1 cellular context compared by ENCODE assay signal in the genomic region with DNA sequence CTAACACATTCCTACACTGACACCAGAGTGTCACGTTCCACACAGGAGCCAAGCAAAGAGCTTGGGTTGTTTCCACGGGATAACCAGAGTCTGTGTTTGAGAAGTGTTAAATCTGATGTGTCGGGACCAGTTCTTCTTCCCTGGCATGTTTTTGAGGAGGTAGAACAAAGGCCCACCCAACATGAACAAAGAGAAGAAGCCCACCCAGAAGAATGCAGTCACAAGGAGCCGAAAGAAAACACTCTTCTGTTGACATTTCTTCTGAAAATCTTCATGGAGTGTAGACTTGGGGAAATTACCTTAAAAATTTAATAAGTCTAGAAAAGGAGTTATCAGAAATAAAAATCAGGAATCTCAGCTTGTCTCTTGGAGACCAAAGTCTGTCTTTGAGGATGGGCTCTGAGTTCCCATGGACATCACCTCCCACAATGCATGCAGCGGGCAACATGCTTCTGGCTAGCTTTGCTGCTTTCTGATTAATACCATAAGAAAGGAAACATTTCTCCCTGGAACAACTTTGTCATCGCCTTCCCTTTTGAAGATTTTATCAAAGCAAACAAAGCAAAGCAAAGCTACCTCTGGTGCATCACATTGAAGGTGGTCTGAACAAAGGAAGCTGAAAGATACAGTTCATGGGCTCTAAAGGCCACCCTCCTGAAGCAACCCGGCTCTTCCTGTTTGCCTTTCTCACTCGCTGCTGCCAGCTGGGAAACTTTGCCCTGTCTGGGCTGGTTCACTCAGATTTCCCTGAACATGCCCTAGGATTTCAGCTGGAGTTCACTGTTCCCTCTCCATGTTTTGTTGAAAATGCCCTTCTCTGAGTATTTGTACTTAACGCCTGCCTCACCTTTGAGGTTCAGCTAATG.
TF ChIP-seq lines count a peak whose summit lies in the region.

No MANE protein-coding gene starts in this region.

TF ChIP-seq in GM23338, 12 proteins besides CTCF, POLR2A, EP300 and RAD21 (continued from another document):
- TF ChIP-seq, protein P1, sequence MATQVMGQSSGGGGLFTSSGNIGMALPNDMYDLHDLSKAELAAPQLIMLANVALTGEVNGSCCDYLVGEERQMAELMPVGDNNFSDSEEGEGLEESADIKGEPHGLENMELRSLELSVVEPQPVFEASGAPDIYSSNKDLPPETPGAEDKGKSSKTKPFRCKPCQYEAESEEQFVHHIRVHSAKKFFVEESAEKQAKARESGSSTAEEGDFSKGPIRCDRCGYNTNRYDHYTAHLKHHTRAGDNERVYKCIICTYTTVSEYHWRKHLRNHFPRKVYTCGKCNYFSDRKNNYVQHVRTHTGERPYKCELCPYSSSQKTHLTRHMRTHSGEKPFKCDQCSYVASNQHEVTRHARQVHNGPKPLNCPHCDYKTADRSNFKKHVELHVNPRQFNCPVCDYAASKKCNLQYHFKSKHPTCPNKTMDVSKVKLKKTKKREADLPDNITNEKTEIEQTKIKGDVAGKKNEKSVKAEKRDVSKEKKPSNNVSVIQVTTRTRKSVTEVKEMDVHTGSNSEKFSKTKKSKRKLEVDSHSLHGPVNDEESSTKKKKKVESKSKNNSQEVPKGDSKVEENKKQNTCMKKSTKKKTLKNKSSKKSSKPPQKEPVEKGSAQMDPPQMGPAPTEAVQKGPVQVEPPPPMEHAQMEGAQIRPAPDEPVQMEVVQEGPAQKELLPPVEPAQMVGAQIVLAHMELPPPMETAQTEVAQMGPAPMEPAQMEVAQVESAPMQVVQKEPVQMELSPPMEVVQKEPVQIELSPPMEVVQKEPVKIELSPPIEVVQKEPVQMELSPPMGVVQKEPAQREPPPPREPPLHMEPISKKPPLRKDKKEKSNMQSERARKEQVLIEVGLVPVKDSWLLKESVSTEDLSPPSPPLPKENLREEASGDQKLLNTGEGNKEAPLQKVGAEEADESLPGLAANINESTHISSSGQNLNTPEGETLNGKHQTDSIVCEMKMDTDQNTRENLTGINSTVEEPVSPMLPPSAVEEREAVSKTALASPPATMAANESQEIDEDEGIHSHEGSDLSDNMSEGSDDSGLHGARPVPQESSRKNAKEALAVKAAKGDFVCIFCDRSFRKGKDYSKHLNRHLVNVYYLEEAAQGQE (IDR thresholded peaks at IDR 0.05; ENCODE audit: unreplicated experiment), result no peak
- TF ChIP-seq NANOG (IDR thresholded peaks at IDR 0.05; ENCODE audit: borderline replicate concordance), result no peak
- TF ChIP-seq, protein P2, sequence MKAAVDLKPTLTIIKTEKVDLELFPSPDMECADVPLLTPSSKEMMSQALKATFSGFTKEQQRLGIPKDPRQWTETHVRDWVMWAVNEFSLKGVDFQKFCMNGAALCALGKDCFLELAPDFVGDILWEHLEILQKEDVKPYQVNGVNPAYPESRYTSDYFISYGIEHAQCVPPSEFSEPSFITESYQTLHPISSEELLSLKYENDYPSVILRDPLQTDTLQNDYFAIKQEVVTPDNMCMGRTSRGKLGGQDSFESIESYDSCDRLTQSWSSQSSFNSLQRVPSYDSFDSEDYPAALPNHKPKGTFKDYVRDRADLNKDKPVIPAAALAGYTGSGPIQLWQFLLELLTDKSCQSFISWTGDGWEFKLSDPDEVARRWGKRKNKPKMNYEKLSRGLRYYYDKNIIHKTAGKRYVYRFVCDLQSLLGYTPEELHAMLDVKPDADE (IDR thresholded peaks at IDR 0.05), result no peak
- TF ChIP-seq, protein P3, sequence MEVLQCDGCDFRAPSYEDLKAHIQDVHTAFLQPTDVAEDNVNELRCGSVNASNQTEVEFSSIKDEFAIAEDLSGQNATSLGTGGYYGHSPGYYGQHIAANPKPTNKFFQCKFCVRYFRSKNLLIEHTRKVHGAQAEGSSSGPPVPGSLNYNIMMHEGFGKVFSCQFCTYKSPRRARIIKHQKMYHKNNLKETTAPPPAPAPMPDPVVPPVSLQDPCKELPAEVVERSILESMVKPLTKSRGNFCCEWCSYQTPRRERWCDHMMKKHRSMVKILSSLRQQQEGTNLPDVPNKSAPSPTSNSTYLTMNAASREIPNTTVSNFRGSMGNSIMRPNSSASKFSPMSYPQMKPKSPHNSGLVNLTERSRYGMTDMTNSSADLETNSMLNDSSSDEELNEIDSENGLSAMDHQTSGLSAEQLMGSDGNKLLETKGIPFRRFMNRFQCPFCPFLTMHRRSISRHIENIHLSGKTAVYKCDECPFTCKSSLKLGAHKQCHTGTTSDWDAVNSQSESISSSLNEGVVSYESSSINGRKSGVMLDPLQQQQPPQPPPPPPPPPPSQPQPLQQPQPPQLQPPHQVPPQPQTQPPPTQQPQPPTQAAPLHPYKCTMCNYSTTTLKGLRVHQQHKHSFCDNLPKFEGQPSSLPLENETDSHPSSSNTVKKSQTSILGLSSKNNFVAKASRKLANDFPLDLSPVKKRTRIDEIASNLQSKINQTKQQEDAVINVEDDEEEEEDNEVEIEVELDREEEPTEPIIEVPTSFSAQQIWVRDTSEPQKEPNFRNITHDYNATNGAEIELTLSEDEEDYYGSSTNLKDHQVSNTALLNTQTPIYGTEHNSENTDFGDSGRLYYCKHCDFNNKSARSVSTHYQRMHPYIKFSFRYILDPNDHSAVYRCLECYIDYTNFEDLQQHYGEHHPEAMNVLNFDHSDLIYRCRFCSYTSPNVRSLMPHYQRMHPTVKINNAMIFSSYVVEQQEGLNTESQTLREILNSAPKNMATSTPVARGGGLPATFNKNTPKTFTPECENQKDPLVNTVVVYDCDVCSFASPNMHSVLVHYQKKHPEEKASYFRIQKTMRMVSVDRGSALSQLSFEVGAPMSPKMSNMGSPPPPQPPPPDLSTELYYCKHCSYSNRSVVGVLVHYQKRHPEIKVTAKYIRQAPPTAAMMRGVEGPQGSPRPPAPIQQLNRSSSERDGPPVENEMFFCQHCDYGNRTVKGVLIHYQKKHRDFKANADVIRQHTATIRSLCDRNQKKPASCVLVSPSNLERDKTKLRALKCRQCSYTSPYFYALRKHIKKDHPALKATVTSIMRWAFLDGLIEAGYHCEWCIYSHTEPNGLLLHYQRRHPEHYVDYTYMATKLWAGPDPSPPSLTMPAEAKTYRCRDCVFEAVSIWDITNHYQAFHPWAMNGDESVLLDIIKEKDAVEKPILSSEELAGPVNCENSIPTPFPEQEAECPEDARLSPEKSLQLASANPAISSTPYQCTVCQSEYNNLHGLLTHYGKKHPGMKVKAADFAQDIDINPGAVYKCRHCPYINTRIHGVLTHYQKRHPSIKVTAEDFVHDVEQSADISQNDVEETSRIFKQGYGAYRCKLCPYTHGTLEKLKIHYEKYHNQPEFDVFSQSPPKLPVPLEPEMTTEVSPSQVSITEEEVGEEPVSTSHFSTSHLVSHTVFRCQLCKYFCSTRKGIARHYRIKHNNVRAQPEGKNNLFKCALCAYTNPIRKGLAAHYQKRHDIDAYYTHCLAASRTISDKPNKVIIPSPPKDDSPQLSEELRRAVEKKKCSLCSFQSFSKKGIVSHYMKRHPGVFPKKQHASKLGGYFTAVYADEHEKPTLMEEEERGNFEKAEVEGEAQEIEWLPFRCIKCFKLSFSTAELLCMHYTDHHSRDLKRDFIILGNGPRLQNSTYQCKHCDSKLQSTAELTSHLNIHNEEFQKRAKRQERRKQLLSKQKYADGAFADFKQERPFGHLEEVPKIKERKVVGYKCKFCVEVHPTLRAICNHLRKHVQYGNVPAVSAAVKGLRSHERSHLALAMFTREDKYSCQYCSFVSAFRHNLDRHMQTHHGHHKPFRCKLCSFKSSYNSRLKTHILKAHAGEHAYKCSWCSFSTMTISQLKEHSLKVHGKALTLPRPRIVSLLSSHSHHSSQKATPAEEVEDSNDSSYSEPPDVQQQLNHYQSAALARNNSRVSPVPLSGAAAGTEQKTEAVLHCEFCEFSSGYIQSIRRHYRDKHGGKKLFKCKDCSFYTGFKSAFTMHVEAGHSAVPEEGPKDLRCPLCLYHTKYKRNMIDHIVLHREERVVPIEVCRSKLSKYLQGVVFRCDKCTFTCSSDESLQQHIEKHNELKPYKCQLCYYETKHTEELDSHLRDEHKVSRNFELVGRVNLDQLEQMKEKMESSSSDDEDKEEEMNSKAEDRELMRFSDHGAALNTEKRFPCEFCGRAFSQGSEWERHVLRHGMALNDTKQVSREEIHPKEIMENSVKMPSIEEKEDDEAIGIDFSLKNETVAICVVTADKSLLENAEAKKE (CRISPR knock-in tag; IDR thresholded peaks at IDR 0.05), result no peak
- no peak for TF ChIP-seq ZNF114 (CRISPR knock-in tag; IDR thresholded peaks at IDR 0.05)
- no peak for TF ChIP-seq CREB1 (CRISPR knock-in tag; IDR thresholded peaks at IDR 0.05; ENCODE audit: low read depth)
- TF ChIP-seq STAT1 (IDR thresholded peaks at IDR 0.05; ENCODE audit: unreplicated experiment), result no peak
- no peak for TF ChIP-seq JUNB (IDR thresholded peaks at IDR 0.05; ENCODE audit: unreplicated experiment)
